ENCODE assay signal across 8 cellular contexts in the genomic region with DNA sequence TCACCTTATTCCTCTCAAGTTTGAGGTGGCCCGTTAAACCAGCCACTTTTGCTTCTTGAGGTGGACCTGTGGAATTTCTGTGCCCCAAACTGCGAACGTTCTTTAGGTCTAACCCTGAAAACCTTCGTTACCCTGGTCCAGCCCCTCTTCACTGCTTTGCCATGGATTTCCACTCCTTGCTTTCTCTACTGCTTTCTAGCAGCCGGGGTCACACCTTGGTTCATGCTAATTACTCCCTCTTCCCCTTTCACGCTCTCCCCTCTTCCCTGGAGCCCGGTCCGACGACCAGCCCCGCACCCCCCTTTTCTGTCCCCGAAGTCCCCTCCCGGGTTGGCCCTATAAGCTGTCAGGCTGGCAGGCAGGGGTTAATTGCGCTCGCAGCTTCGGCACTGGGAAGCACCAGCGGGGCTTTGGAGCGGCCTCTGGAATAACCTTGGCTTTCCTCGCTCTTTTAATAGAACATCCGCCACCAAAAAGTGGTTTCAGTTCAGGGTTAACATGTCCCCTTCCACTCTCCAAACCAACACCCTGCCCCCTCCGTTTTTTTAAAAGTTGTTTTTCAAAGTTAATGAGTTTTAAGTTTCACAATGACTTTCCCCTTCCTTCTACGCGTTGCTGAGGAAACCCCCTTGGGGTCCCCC.
DNase-seq lines count a peak whose midpoint lies in the region; ATAC-seq and TF ChIP-seq lines count a peak whose summit lies in the region.

No MANE protein-coding gene starts in this region.

- TF ChIP-seq CTCF in AG09309 (IDR thresholded peaks at IDR 0.05; ENCODE audit: control insufficient read depth, insufficient read depth, low read depth, low read length, missing control alignments) = no peak
- no peak for TF ChIP-seq CTCF in foreskin fibroblast (IDR thresholded peaks at IDR 0.05; ENCODE audit: low read depth, low read length)

- DNase-seq in AG09309 (ENCODE audit: low read depth) = no peak
- DNase-seq in NCI-H146 (lab: John Stamatoyannopoulos, UW) = peak; percentile 68
- peak; percentile 45 to 61 for DNase-seq in activated CD4-positive, alpha-beta T cell treated with anti-CD3 and anti-CD28 coated beads, Interleukin-2, amount 50 U/mL, for 48 hours
- DNase-seq in foreskin fibroblast = peak; percentile 61 to 81
- peak in 44 of 56 donors; percentile 26 to 90 (median 66) for DNase-seq in nucleus accumbens (lab: John Stamatoyannopoulos, UW)
- DNase-seq in effector CD8-positive, alpha-beta T cell (lab: John Stamatoyannopoulos, UW) = no peak

- H3K4me3 ChIP-seq in AG09309 (ENCODE audit: control insufficient read depth, low read depth, low read length) = peak overlapping the region; percentile 78
- peak overlapping the region; percentile 69 to 70 for H3K4me3 ChIP-seq in foreskin fibroblast (ENCODE audit: low read depth in 1 of 2, low read length in 2 of 2)

- ATAC-seq in GM18498 (IDR thresholded peaks at IDR 0.05; ENCODE audit: unreplicated experiment) = peak; percentile 32
- peak; percentile 41 for ATAC-seq in HG02840 (IDR thresholded peaks at IDR 0.05; ENCODE audit: low FRiP score, unreplicated experiment)

Comparison
In these comparisons a context has a peak if more than half of its experiments do, and no peak if none do; other contexts are left out.
1. DNase-seq: peak in NCI-H146 (single experiment), activated CD4-positive, alpha-beta T cell treated with anti-CD3 and anti-CD28 coated beads, Interleukin-2, amount 50 U/mL, for 48 hours (2 of 2), foreskin fibroblast (2 of 2) and nucleus accumbens (44 of 56); none in AG09309 (single experiment) and effector CD8-positive, alpha-beta T cell (single experiment).